7 cellular contexts compared by ENCODE assay signal in genomic region chr19:14452303-14452702, GRCh38. TPM values are rescaled to one million over a fixed set of nuclear protein-coding genes. Genes with fewer than 3 reads are reported as not detected.
"Had no signal": no experiment of that assay in that cellular context is flagged by ENCODE, and none has a peak within 500 bp of the region (broad histone marks: within the 10 kb centered on the region; RNA-seq: fewer than 3 reads in every experiment).

No MANE protein-coding gene starts in this region.

RNA-seq across cellular contexts. Expression of gene PTGER1, which starts 22.9 kb away (rescaled TPM):
- total RNA-seq: left ventricle myocardium inferior, left ventricle myocardium superior, mononuclear cell, myocyte had no signal
- polyA plus RNA-seq: keratinocyte; mammary epithelial cell; naive thymus-derived CD4-positive, alpha-beta T cell had no signal
